15 cellular contexts compared by ENCODE assay signal in the genomic region with DNA sequence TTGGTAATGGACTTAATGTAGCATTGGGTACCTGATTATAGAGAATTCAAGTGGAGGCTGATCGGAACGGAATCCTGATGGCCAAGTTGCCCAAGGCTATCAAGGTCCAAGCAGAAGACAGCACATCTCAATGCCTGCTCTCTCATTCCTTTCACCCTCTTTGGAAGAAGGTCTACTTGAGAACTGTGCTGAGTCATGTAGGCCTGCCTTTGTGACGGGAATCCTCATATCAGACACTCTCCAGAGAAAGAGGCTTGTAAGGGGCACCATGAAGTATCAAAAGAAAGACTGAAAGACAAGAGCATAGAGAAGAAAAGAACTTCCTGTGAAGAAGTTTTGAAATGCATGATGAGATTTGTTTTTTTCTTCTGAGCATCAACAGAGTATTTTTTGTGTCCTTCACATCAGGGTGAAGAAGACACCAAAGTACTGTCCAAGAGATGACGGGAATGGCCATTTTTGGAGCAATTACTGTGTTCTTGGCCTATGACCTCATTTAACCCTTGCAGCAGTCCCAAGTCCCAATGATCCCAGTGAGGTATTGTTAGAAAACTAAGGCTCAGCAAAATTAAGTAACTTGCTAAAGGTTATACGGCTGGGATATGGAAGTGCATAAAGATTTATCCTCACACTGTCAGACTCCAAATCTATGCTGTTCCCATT. TPM values are rescaled to one million over a fixed set of nuclear protein-coding genes. Genes with fewer than 3 reads are reported as not detected.
DNase-seq lines count a peak whose midpoint lies in the region; ATAC-seq and TF ChIP-seq lines count a peak whose summit lies in the region.
"Had no signal": no experiment of that assay in that cellular context is flagged by ENCODE, and none has a peak within 500 bp of the region (broad histone marks: within the 10 kb centered on the region; RNA-seq: fewer than 3 reads in every experiment).

No MANE protein-coding gene starts in this region.

- peak overlapping the region; percentile 53 for H2BK120ac ChIP-seq in IMR-90 (ENCODE audit: low read depth, low read length)

- CTCF ChIA-PET in IMR-90 (lab: Yijun Ruan, JAX): no interaction called here

- H2BK20ac ChIP-seq in IMR-90 (ENCODE audit: low read depth, low read length): peak overlapping the region; percentile 47; the same call in 1 of the 2 replicates

- no peak overlapping the region for H2AFZ ChIP-seq in IMR-90 (replicated peaks; ENCODE audit: low read length, poor library complexity)

- ATAC-seq in IMR-90 (ENCODE audit: low read depth) (no peak), left colon (no peak)
- ATAC-seq: CD8-positive, alpha-beta T cell; GM12878; mucosa of descending colon; T-cell had no signal

- H3K9me1 ChIP-seq in IMR-90 (ENCODE audit: insufficient read depth, low read length): peaks cover 23% of the 10 kb centered on the region

- H3K4me1 ChIP-seq in IMR-90 (ENCODE audit: control insufficient read depth, insufficient read depth, low read length): peaks cover 28% of the 10 kb centered on the region
- H3K4me1 ChIP-seq in breast epithelium: peaks cover 7 to 9% of the 10 kb centered on the region in 2 donors
- H3K4me1 ChIP-seq: body of pancreas had no signal

- H3K27me3 ChIP-seq in IMR-90 (ENCODE audit: control insufficient read depth, insufficient read depth, low read length): no peaks in the 10 kb centered on the region
- no peaks in the 10 kb centered on the region for H3K27me3 ChIP-seq in layer of hippocampus (ENCODE audit: control insufficient read depth, insufficient read depth, low read length)
- no peaks in the 10 kb centered on the region for H3K27me3 ChIP-seq in breast epithelium
- H3K27me3 ChIP-seq: body of pancreas had no signal

- no peak overlapping the region for H3K9ac ChIP-seq in IMR-90 (ENCODE audit: low read depth, low read length)

- no peak for TF ChIP-seq RAD21 in IMR-90 (IDR thresholded peaks at IDR 0.05; ENCODE audit: low read length)

- H3K14ac ChIP-seq in IMR-90 (replicated peaks; ENCODE audit: low read depth, low read length): 0 out of 2 replicates have a peak overlapping the region, but pooled peaks have one; percentile 20

- no peaks in the 10 kb centered on the region for H3K9me3 ChIP-seq in IMR-90 (ENCODE audit: control insufficient read depth, insufficient read depth, low read length)
- H3K9me3 ChIP-seq in breast epithelium: no peaks in the 10 kb centered on the region
- H3K9me3 ChIP-seq: body of pancreas, mucosa of descending colon had no signal

- H3K4me2 ChIP-seq in IMR-90 (ENCODE audit: low read depth, low read length): no peak overlapping the region

- H4K91ac ChIP-seq in IMR-90 (ENCODE audit: insufficient read depth, low read depth, low read length): peak overlapping the region; percentile 14; the same call in 1 of the 2 replicates

- TF ChIP-seq CTCF in IMR-90 (conservative IDR thresholded peaks at IDR 0.05; ENCODE audit: low read depth, low read length) (no peak), choroid plexus epithelial cell (conservative IDR thresholded peaks at IDR 0.05; ENCODE audit: low read depth, low read length) (no peak), breast epithelium (IDR thresholded peaks at IDR 0.05) (no peak)

- TF ChIP-seq POLR2A in IMR-90 (IDR thresholded peaks at IDR 0.05; ENCODE audit: low read depth, low read length): no peak
- TF ChIP-seq POLR2A in breast epithelium (IDR thresholded peaks at IDR 0.05): no peak

- H3K23ac ChIP-seq in IMR-90 (ENCODE audit: low read depth, low read length): no peak overlapping the region

- DNase-seq in IMR-90: peak; percentile 32
- DNase-seq in choroid plexus epithelial cell (ENCODE audit: low read depth): peak; percentile 45
- DNase-seq in substantia nigra (lab: John Stamatoyannopoulos, UW): no peak
- DNase-seq in NCI-H1092 treated with DMSO at 0.1 percent for 48 hours (lab: John Stamatoyannopoulos, UW): no peak
- no peak for DNase-seq in breast epithelium (ENCODE audit: low spot score in 2 of 2)
- DNase-seq in left colon: no peak
- DNase-seq: CD8-positive, alpha-beta T cell; MM.1S; NCI-H146; SHP77; T-cell had no signal

- H2BK5ac ChIP-seq in IMR-90 (ENCODE audit: low read depth, low read length, poor library complexity, severe bottlenecking): no peak overlapping the region

- intact Hi-C loops in IMR-90 (cut with micrococcal nuclease) (no loop called here), breast epithelium (cut with DNase I; ENCODE audit: low total_unique reads) (no loop called here), left colon (cut with DNase I, micrococcal nuclease) (no loop called here)

- peak overlapping the region; percentile 46; the same call in 1 of the 2 replicates for H4K5ac ChIP-seq in IMR-90 (ENCODE audit: low read depth, low read length)

- BruUV-seq in IMR-90 (replicated peaks; lab: Mats Ljungman, UMichigan): no TSS peak

- peak overlapping the region; percentile 40; the same call in 1 of the 2 replicates for H3K4ac ChIP-seq in IMR-90 (ENCODE audit: low read depth, low read length)

- H3K27ac ChIP-seq in IMR-90 (ENCODE audit: insufficient read depth, low read length) (peak overlapping the region; percentile 25; the same call in 1 of the 2 replicates), layer of hippocampus (ENCODE audit: low read depth, low read length) (peak overlapping the region; percentile 94), substantia nigra (ENCODE audit: low read depth, low read length, poor library complexity, severe bottlenecking) (peak overlapping the region; percentile 88), breast epithelium (peak overlapping the region in 1 of 2 donors; percentile 48)
- H3K27ac ChIP-seq: body of pancreas had no signal

- no peak overlapping the region for H3K56ac ChIP-seq in IMR-90 (ENCODE audit: extremely low read depth, insufficient read depth, low read length)

- H2BK15ac ChIP-seq in IMR-90 (ENCODE audit: low read depth, low read length): peak overlapping the region; percentile 18; the same call in 1 of the 3 replicates

- H3K18ac ChIP-seq in IMR-90 (ENCODE audit: low read depth, low read length): no peak overlapping the region; the same call in 1 of the 2 replicates

- no peak overlapping the region for H3K4me3 ChIP-seq in IMR-90 (ENCODE audit: insufficient read depth, low read depth, low read length)
- H3K4me3 ChIP-seq in choroid plexus epithelial cell (ENCODE audit: low read depth, low read length): no peak overlapping the region
- H3K4me3 ChIP-seq in breast epithelium: no peak overlapping the region
- H3K4me3 ChIP-seq: body of pancreas, GM12878, mucosa of descending colon had no signal

- POLR2A ChIA-PET in IMR-90 (lab: Charles Lee; ENCODE audit: unreplicated experiment): no interaction called here

- H3K79me1 ChIP-seq in IMR-90 (ENCODE audit: low read depth in 1 of 2, low read length in 2 of 2): peaks cover 0 to 20% of the 10 kb centered on the region in 2 experiments; a peak in 1 of 4 replicates

- in situ Hi-C loops in IMR-90 (cut with MboI; ENCODE audit: low sequenced_read_pairs): no loop called here

- peak overlapping the region in 1 of 2 experiments; percentile 37; a peak in 1 of 4 replicates for H4K8ac ChIP-seq in IMR-90 (ENCODE audit: low read depth in 2 of 2, low read length in 2 of 2)

- WGBS in IMR-90 (ENCODE audit: extremely low coverage in 2 of 2, insufficient read length in 1 of 2), 2 experiments: no CpG with 5 or more reads among the region's 5 CpGs

- peak overlapping the region; percentile 37 for H2AK5ac ChIP-seq in IMR-90 (ENCODE audit: low read depth, low read length)

- H2AK9ac ChIP-seq in IMR-90 (replicated peaks; ENCODE audit: low read depth, low read length, poor library complexity): no peak overlapping the region

- dilution Hi-C loops in IMR-90 (cut with HindIII; ENCODE audit: low sequenced_read_pairs, unreplicated experiment): no loop called here

- H3K36me3 ChIP-seq in IMR-90 (ENCODE audit: control insufficient read depth, insufficient read depth, low read length) (no peaks in the 10 kb centered on the region), breast epithelium (no peaks in the 10 kb centered on the region)

- no peaks in the 10 kb centered on the region for H4K20me1 ChIP-seq in IMR-90 (ENCODE audit: insufficient read depth, low read length)

TF ChIP-seq in IMR-90, 13 proteins besides CTCF, POLR2A, EP300 and RAD21 (continues in another document):
- TF ChIP-seq SMC3 (IDR thresholded peaks at IDR 0.05; ENCODE audit: low read depth, low read length) (no peak), RFX5 (IDR thresholded peaks at IDR 0.05; ENCODE audit: low read depth, low read length) (no peak), BHLHE40 (IDR thresholded peaks at IDR 0.05; ENCODE audit: low read depth, low read length) (no peak), MAFK (IDR thresholded peaks at IDR 0.05; ENCODE audit: low read depth, low read length) (no peak)
- TF ChIP-seq, protein P1, sequence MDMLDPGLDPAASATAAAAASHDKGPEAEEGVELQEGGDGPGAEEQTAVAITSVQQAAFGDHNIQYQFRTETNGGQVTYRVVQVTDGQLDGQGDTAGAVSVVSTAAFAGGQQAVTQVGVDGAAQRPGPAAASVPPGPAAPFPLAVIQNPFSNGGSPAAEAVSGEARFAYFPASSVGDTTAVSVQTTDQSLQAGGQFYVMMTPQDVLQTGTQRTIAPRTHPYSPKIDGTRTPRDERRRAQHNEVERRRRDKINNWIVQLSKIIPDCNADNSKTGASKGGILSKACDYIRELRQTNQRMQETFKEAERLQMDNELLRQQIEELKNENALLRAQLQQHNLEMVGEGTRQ (IDR thresholded peaks at IDR 0.05; ENCODE audit: low read depth, low read length): no peak

RNA-seq across cellular contexts. Expression of a gene that starts 13.2 kb away (rescaled TPM):
- total RNA-seq in IMR-90 (2012; rRNA removed) (36.4 and 78.3 TPM in 2 replicates), breast epithelium (10 to 100 TPM; 18.6 to 72.5 (median 40.0) TPM), left colon (1 to 10 TPM; 1.5 to 3.9 TPM)
- 135 and 146 TPM in 2 replicates for polyA plus RNA-seq in IMR-90 (2012; rRNA removed)
- polyA plus RNA-seq in IMR-90 (2012; cell fraction: cytosol; rRNA removed): 160 and 262 TPM in 2 replicates
- 56.0 and 108 TPM in 2 replicates for polyA plus RNA-seq in IMR-90 (2012; cell fraction: nucleus; rRNA removed; ENCODE audit: low replicate concordance)
- total RNA-seq: CD8-positive, alpha-beta T cell had no signal

RNA-seq across cellular contexts. Expression of a gene that starts 25.1 kb away (rescaled TPM):
- total RNA-seq in IMR-90 (2012; rRNA removed): 2.3 and 3.6 TPM in 2 replicates
- 2.8 and 3.0 TPM in 2 replicates for polyA plus RNA-seq in IMR-90 (2012; rRNA removed)
- 1.6 and 1.8 TPM in 2 replicates for polyA plus RNA-seq in IMR-90 (2012; cell fraction: cytosol; rRNA removed)
- polyA plus RNA-seq in IMR-90 (2012; cell fraction: nucleus; rRNA removed; ENCODE audit: low replicate concordance): 0.86 and 1.4 TPM in 2 replicates
- 1 to 10 TPM; 1.8 to 5.9 (median 5.1) TPM for total RNA-seq in breast epithelium
- 1 to 10 TPM; 1.4 TPM for total RNA-seq in left colon
- total RNA-seq: CD8-positive, alpha-beta T cell had no signal

RNA-seq across cellular contexts. Expression of a gene that starts 25.5 kb away (rescaled TPM):
- total RNA-seq in IMR-90 (2012; rRNA removed) (16.8 and 19.2 TPM in 2 replicates), breast epithelium (10 to 100 TPM in 1 of 3 donors, 1 to 10 TPM in 2; 6.7 to 13.3 (median 9.5) TPM), left colon (1 to 10 TPM; 2.8 to 3.0 TPM)
- 7.2 and 8.6 TPM in 2 replicates for polyA plus RNA-seq in IMR-90 (2012; rRNA removed)
- polyA plus RNA-seq in IMR-90 (2012; cell fraction: cytosol; rRNA removed): 3.8 TPM in 2 replicates
- 5.3 and 21.3 TPM in 2 replicates for polyA plus RNA-seq in IMR-90 (2012; cell fraction: nucleus; rRNA removed; ENCODE audit: low replicate concordance)
- total RNA-seq: CD8-positive, alpha-beta T cell had no signal

Comparison
In these comparisons a context has a peak if more than half of its experiments do, and no peak if none do; other contexts are left out.
1. DNase-seq: peak in IMR-90 (single experiment) and choroid plexus epithelial cell (single experiment); none in substantia nigra (0 of 49), NCI-H1092 treated with DMSO at 0.1 percent for 48 hours (single experiment), breast epithelium (0 of 2) and left colon (0 of 2).